Comparison of ENCODE assay signal across 1 cellular context in the genomic region with DNA sequence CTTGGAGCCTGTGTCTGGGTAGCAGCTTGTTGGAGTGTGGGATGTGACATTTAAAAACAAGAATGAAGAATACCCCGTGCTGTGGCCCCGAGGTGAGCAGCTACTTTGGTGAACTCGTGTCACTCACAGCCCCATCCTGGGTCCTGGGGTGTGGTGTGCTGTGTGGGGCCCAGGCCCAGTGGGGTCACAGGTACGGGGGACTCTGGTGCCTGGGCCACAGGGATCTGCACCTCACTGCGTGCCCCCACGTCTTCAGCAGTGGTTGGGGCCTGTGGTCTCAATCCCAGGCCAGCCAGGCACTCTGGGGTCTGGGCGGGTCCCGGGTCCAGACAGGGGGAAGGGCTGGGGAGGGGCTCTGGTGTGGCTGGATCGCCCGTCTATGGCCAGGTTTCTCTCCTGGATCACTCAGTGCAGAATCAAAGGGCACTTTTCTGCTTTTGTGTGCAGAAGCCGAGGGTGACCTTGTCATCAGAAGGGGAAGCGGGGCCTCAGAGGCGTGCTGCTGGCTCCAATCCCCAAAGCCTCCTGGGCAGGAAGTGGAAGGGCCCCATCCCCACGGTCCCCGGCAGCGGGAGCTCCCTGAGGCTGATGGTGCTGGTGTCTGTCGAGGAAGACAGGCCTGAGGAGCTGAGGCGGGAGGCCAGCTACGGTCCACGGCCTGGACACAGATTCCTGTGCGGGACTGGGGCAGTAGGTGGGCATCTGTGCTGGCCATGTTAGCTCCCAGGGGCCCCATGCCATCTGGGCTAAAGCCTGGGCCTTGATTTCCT.
A peak's percentile ranks its signal among the peaks of the same experiment; 100 is the strongest.
TF ChIP-seq lines count a peak whose summit lies in the region.

No MANE protein-coding gene starts in this region.

TF ChIP-seq in HepG2, 621 proteins besides CTCF, POLR2A, EP300 and RAD21 (continued from another document and continues in another):
- TF ChIP-seq SRY (CRISPR knock-in tag; IDR thresholded peaks at IDR 0.05) (peak; percentile 48; the same call in 1 of the 2 replicates), ZNF609 (CRISPR knock-in tag; IDR thresholded peaks at IDR 0.05; ENCODE audit: borderline replicate concordance) (peak; percentile 78), ADNP (CRISPR knock-in tag; IDR thresholded peaks at IDR 0.05) (no peak), HOXA3 (CRISPR knock-in tag; IDR thresholded peaks at IDR 0.05) (peak; percentile 89), NR2C2 (CRISPR knock-in tag; IDR thresholded peaks at IDR 0.05; ENCODE audit: borderline replicate concordance) (peak; percentile 63; the same call in 1 of the 2 replicates), GRHL1 (CRISPR knock-in tag; conservative IDR thresholded peaks at IDR 0.05) (no peak), ZBTB38 (CRISPR knock-in tag; IDR thresholded peaks at IDR 0.05) (peak; percentile 94; the same call in 1 of the 2 replicates), ZNF503 (CRISPR knock-in tag; IDR thresholded peaks at IDR 0.05) (peak; percentile 83; the same call in 1 of the 2 replicates), ELF3 (CRISPR knock-in tag; IDR thresholded peaks at IDR 0.05) (peak; percentile 92), ASH2L (IDR thresholded peaks at IDR 0.05; ENCODE audit: insufficient read length, low read depth, low read length) (peak; percentile 34), ZNF552 (CRISPR knock-in tag; IDR thresholded peaks at IDR 0.05; ENCODE audit: borderline replicate concordance) (peak; percentile 78; the same call in 1 of the 2 replicates), ZNF382 (CRISPR knock-in tag; IDR thresholded peaks at IDR 0.05; ENCODE audit: borderline replicate concordance) (no peak), GFI1 (CRISPR knock-in tag; IDR thresholded peaks at IDR 0.05; ENCODE audit: borderline replicate concordance) (peak; percentile 75; the same call in 1 of the 2 replicates), SIN3B (IDR thresholded peaks at IDR 0.05; ENCODE audit: low read length) (no peak), ZNF20 (CRISPR knock-in tag; IDR thresholded peaks at IDR 0.05) (peak; percentile 31; the same call in 1 of the 2 replicates), ETV6 (CRISPR knock-in tag; conservative IDR thresholded peaks at IDR 0.05) (no peak), ZNF83 (CRISPR knock-in tag; IDR thresholded peaks at IDR 0.05; ENCODE audit: borderline replicate concordance) (no peak), STAG1 (CRISPR knock-in tag; IDR thresholded peaks at IDR 0.05) (no peak), ZSCAN9 (CRISPR knock-in tag; IDR thresholded peaks at IDR 0.05; ENCODE audit: borderline replicate concordance) (peak; percentile 23; the same call in 1 of the 2 replicates), ZNF839 (CRISPR knock-in tag; IDR thresholded peaks at IDR 0.05; ENCODE audit: borderline replicate concordance) (0 out of 2 replicates have a peak, but pooled peaks have one; percentile 68), ARHGAP35 (CRISPR knock-in tag; IDR thresholded peaks at IDR 0.05; ENCODE audit: borderline replicate concordance) (0 out of 2 replicates have a peak, but pooled peaks have one; percentile 75), HMG20B (CRISPR knock-in tag; conservative IDR thresholded peaks at IDR 0.05) (0 out of 2 replicates have a peak, but pooled peaks have one; percentile 33), ZSCAN20 (CRISPR knock-in tag; IDR thresholded peaks at IDR 0.05; ENCODE audit: borderline replicate concordance) (no peak), ZNF776 (CRISPR knock-in tag; IDR thresholded peaks at IDR 0.05) (peak; percentile 94), ZBTB4 (CRISPR knock-in tag; IDR thresholded peaks at IDR 0.05; ENCODE audit: borderline replicate concordance) (no peak), PHB2 (IDR thresholded peaks at IDR 0.05; ENCODE audit: partially characterized antibody) (no peak), ZNF710 (CRISPR knock-in tag; IDR thresholded peaks at IDR 0.05; ENCODE audit: borderline replicate concordance) (peak; percentile 81; the same call in 1 of the 2 replicates)
- TF ChIP-seq, protein P1, sequence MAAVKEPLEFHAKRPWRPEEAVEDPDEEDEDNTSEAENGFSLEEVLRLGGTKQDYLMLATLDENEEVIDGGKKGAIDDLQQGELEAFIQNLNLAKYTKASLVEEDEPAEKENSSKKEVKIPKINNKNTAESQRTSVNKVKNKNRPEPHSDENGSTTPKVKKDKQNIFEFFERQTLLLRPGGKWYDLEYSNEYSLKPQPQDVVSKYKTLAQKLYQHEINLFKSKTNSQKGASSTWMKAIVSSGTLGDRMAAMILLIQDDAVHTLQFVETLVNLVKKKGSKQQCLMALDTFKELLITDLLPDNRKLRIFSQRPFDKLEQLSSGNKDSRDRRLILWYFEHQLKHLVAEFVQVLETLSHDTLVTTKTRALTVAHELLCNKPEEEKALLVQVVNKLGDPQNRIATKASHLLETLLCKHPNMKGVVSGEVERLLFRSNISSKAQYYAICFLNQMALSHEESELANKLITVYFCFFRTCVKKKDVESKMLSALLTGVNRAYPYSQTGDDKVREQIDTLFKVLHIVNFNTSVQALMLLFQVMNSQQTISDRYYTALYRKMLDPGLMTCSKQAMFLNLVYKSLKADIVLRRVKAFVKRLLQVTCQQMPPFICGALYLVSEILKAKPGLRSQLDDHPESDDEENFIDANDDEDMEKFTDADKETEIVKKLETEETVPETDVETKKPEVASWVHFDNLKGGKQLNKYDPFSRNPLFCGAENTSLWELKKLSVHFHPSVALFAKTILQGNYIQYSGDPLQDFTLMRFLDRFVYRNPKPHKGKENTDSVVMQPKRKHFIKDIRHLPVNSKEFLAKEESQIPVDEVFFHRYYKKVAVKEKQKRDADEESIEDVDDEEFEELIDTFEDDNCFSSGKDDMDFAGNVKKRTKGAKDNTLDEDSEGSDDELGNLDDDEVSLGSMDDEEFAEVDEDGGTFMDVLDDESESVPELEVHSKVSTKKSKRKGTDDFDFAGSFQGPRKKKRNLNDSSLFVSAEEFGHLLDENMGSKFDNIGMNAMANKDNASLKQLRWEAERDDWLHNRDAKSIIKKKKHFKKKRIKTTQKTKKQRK (IDR thresholded peaks at IDR 0.05; ENCODE audit: low read length), result no peak
- TF ChIP-seq, protein P2, sequence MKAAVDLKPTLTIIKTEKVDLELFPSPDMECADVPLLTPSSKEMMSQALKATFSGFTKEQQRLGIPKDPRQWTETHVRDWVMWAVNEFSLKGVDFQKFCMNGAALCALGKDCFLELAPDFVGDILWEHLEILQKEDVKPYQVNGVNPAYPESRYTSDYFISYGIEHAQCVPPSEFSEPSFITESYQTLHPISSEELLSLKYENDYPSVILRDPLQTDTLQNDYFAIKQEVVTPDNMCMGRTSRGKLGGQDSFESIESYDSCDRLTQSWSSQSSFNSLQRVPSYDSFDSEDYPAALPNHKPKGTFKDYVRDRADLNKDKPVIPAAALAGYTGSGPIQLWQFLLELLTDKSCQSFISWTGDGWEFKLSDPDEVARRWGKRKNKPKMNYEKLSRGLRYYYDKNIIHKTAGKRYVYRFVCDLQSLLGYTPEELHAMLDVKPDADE (CRISPR knock-in tag; IDR thresholded peaks at IDR 0.05), result no peak
- TF ChIP-seq, protein P3, sequence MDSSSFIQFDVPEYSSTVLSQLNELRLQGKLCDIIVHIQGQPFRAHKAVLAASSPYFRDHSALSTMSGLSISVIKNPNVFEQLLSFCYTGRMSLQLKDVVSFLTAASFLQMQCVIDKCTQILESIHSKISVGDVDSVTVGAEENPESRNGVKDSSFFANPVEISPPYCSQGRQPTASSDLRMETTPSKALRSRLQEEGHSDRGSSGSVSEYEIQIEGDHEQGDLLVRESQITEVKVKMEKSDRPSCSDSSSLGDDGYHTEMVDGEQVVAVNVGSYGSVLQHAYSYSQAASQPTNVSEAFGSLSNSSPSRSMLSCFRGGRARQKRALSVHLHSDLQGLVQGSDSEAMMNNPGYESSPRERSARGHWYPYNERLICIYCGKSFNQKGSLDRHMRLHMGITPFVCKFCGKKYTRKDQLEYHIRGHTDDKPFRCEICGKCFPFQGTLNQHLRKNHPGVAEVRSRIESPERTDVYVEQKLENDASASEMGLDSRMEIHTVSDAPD (CRISPR knock-in tag; IDR thresholded peaks at IDR 0.05), result peak; percentile 42; the same call in 1 of the 2 replicates
